Comparison of ENCODE assay signal across 8 cellular contexts in the genomic region with DNA sequence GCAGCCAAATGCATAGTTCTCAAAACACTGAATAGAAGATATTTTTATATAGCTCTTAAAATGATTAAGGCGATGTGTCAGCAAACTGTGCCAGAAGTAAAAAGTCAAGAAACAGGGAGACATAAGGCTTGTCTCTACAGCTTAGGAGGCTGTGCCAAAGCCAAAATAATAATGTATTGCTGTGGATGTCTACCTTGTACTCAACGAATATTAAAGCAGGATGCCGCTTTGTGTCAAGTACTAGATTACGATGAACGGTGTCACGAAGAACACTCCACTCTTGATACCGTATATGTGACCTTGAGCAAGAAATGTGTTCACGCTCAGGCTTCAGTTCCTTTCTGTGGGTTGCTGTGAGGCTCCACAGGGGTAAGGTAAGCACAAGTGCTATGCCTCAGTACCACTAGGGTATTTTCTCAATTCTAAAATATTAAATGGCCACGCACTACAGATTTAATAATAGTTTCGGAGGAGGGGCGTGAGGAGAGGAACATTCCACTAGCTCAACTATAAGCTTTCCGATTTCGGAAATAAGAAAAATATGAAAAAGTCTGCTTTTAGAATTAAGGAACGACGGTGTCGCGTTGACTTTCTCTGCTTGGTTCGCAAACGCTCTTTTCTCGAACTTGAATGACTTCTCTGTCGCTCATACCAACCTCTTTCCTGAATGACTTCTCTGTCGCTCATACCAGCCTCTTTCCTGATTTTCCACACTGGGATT. TPM values are rescaled to one million over a fixed set of nuclear protein-coding genes. Genes with fewer than 3 reads are reported as not detected.
DNase-seq lines count a peak whose midpoint lies in the region; ATAC-seq and TF ChIP-seq lines count a peak whose summit lies in the region.

No MANE protein-coding gene starts in this region.

- H3K79me2 ChIP-seq in fibroblast of lung (ENCODE audit: control insufficient read depth, insufficient read depth, low read length) = peaks cover 34% of the 10 kb centered on the region

- peak overlapping the region; percentile 77 for H3K4me2 ChIP-seq in fibroblast of lung (ENCODE audit: extremely low read depth, insufficient read depth, low read length)

- no peak for TF ChIP-seq POLR2A in ovary (IDR thresholded peaks at IDR 0.05)

- H3K4me1 ChIP-seq in fibroblast of lung (ENCODE audit: control insufficient read depth, extremely low read depth, insufficient read depth, low read length) (peaks cover 7% of the 10 kb centered on the region), ovary (ENCODE audit: insufficient read depth) (peaks cover 1% of the 10 kb centered on the region)

- H3K9me3 ChIP-seq in fibroblast of lung (ENCODE audit: control insufficient read depth, insufficient read depth, low read depth, low read length) (no peaks in the 10 kb centered on the region), ovary (no peaks in the 10 kb centered on the region)

- 0 to 1% (median 1%) methylated on average over 22 of the region's 22 CpGs for WGBS in ovary, 3 donors

- no peaks in the 10 kb centered on the region for H4K20me1 ChIP-seq in fibroblast of lung (ENCODE audit: control insufficient read depth, extremely low read depth, insufficient read depth, low read length)

- TF ChIP-seq EP300 in ovary (IDR thresholded peaks at IDR 0.05) = peak; percentile 26

- H3K4me3 ChIP-seq in GM12865 (ENCODE audit: low read depth, low read length) (peak overlapping the region; percentile 60), fibroblast of lung (replicated peaks in 1 of 4; ENCODE audit: control extremely low read depth in 1 of 4, insufficient read depth in 1 of 4, low read depth in 3 of 4, low read length in 4 of 4) (peak overlapping the region; percentile 47 to 92 (median 72)), ovary (peak overlapping the region; percentile 60)

- peak overlapping the region; percentile 73 for H2AFZ ChIP-seq in fibroblast of lung (ENCODE audit: low read length)

- H3K27ac ChIP-seq in 22Rv1 = peak overlapping the region; percentile 93
- H3K27ac ChIP-seq in fibroblast of lung (ENCODE audit: insufficient read depth, low read length) = peak overlapping the region; percentile 35
- peak overlapping the region in 1 of 2 donors; percentile 64 for H3K27ac ChIP-seq in ovary

- H3K27me3 ChIP-seq in fibroblast of lung (ENCODE audit: control insufficient read depth, insufficient read depth, low read length) (no peaks in the 10 kb centered on the region), ovary (no peaks in the 10 kb centered on the region)

- TF ChIP-seq CTCF in 22Rv1 (IDR thresholded peaks at IDR 0.05) (no peak), GM12865 (IDR thresholded peaks at IDR 0.05; ENCODE audit: insufficient read depth, low read depth, low read length, missing control alignments) (peak; percentile 17), fibroblast of lung (conservative IDR thresholded peaks at IDR 0.05 in 1 of 2, IDR thresholded peaks at IDR 0.05 in 1 of 2; ENCODE audit: low read depth in 1 of 2, low read length in 2 of 2) (peak in 1 of 2 donors; percentile 5), ovary (IDR thresholded peaks at IDR 0.05) (peak in 1 of 3 donors; percentile 17)

- H3K9ac ChIP-seq in fibroblast of lung (ENCODE audit: insufficient read depth, low read length) = peak overlapping the region; percentile 30

- intact Hi-C loops in ovary (cut with DNase I) = loop anchor here in 1 of 4 donors (10.0 kb wide), 1 partner anchor 638 kb away; no protein-coding TSS in a partner anchor

- H3K36me3 ChIP-seq in fibroblast of lung (ENCODE audit: control insufficient read depth, insufficient read depth, low read length) = no peaks in the 10 kb centered on the region
- H3K36me3 ChIP-seq in ovary = no peaks in the 10 kb centered on the region

- peak; percentile 52 for ATAC-seq in HG02571 (IDR thresholded peaks at IDR 0.05; ENCODE audit: unreplicated experiment)

- peak; percentile 71 for DNase-seq in GM12865 (ENCODE audit: low read depth)
- peak; percentile 39 for DNase-seq in MV-4-11 (lab: John Stamatoyannopoulos, UW)
- DNase-seq in activated CD4-positive, alpha-beta T cell treated with anti-CD3 and anti-CD28 coated beads, Interleukin-2, amount 50 U/mL, for 48 hours = peak; percentile 8 to 31
- peak in 1 of 2 donors; percentile 19 for DNase-seq in fibroblast of lung (ENCODE audit: low read depth in 2 of 2)
- DNase-seq in ovary = no peak
- no peak for DNase-seq in NCI-H774 (lab: John Stamatoyannopoulos, UW)

RNA-seq across cellular contexts. Expression of a gene that starts 0.7 kb away (rescaled TPM):
- 33.9 and 40.1 TPM in 2 replicates for total RNA-seq in fibroblast of lung
- 57.4 and 72.3 TPM in 2 replicates for polyA plus RNA-seq in fibroblast of lung
- 42.0 and 52.0 TPM in 2 replicates for polyA plus RNA-seq in fibroblast of lung (2012)
- 0.94 and 3.6 TPM in 2 replicates for polyA minus RNA-seq in fibroblast of lung (ENCODE audit: low replicate concordance)
- total RNA-seq in ovary = 10 to 100 TPM; 32.4 to 48.0 (median 43.4) TPM
- polyA plus RNA-seq in ovary = 10 to 100 TPM; 37.1 to 47.8 TPM

RNA-seq across cellular contexts. Expression of a gene that starts 54.7 kb away (rescaled TPM):
- total RNA-seq in fibroblast of lung (11.8 and 18.0 TPM in 2 replicates), ovary (1 to 10 TPM in 2 of 7 donors, under 1 TPM in 5; 0.12 to 6.4 (median 0.82) TPM)
- polyA plus RNA-seq in fibroblast of lung (3.4 and 11.2 TPM in 2 replicates), ovary (1 to 10 TPM in 1 of 2 donors, under 1 TPM in 1; 0.27 to 3.1 TPM)
- polyA plus RNA-seq in fibroblast of lung (2012) = 2.6 and 10.6 TPM in 2 replicates
- polyA minus RNA-seq in fibroblast of lung (ENCODE audit: low replicate concordance) = 0.33 TPM in 1 of 2 replicates, not detected in the other

Comparison
In these comparisons a context has a peak if more than half of its experiments do, and no peak if none do; other contexts are left out.
1. DNase-seq: peak in GM12865 (single experiment), MV-4-11 (single experiment) and activated CD4-positive, alpha-beta T cell treated with anti-CD3 and anti-CD28 coated beads, Interleukin-2, amount 50 U/mL, for 48 hours (2 of 2); none in ovary (0 of 5) and NCI-H774 (single experiment).
2. Peak in every context shown above with its lines, with median percentiles within 50 percentile points of each other: H3K4me3 ChIP-seq.